Comparison of ENCODE assay signal across 25 cellular contexts in genomic region chr12:45014396-45014795, GRCh38.
"Had no signal": no experiment of that assay in that cellular context is flagged by ENCODE, and none has a peak within 500 bp of the region (broad histone marks: within the 10 kb centered on the region; RNA-seq: fewer than 3 reads in every experiment).

No MANE protein-coding gene starts in this region.

- H3K4me3 ChIP-seq: neural progenitor cell, ovary, psoas muscle, right lobe of liver, sigmoid colon, stomach, thoracic aorta, thyroid gland, tibial nerve, upper lobe of left lung, vagina had no signal

- H3K9me3 ChIP-seq: ovary, psoas muscle, right lobe of liver, sigmoid colon, stomach, thoracic aorta, thyroid gland, tibial nerve, vagina had no signal

- DNase-seq: natural killer cell; occipital lobe; ovary; posterior cingulate gyrus; psoas muscle; right cardiac atrium; right lobe of liver; sigmoid colon; small intestine; stimulated activated CD4-positive, alpha-beta T cell treated with anti-CD3 and anti-CD28 coated beads, Interleukin-15, amount 100 ng/mL, for 24 hours; stimulated activated CD4-positive, alpha-beta T cell treated with anti-CD3 and anti-CD28 coated beads, Interleukin-2, amount 100 ng/mL, for 24 hours; stimulated activated CD4-positive, alpha-beta T cell treated with anti-CD3 and anti-CD28 coated beads, Interleukin-2, amount 100 ng/mL, for 48 hours; stimulated activated CD4-positive, alpha-beta T cell treated with anti-CD3 and anti-CD28 coated beads, Interleukin-4, amount 100 ng/mL, for 24 hours; stimulated activated naive B cell treated with anti-CD40 and anti-IgM and Interleukin-4, amounts not matched to agents 10 μg/mL and 1 μg/mL and 100 μg/mL, for 72 hours; stimulated activated naive CD4-positive, alpha-beta T cell treated with Interleukin-2 at 50 U/mL for 16 hours; stomach; thyroid gland; trophoblast cell; upper lobe of left lung had no signal

- H3K4me2 ChIP-seq: neural progenitor cell had no signal

- ATAC-seq: natural killer cell; psoas muscle; right cardiac atrium; right lobe of liver; stimulated activated effector memory CD8-positive, alpha-beta T cell treated with anti-CD3 and anti-CD28 coated beads, Interleukin-12 subunit alpha, Interleukin-12 subunit beta, amount 100 ng/mL, for 72 hours; stimulated activated naive B cell treated with anti-CD40 and anti-IgM and Interleukin-4, amounts not matched to agents 10 μg/mL and 1 μg/mL and 100 μg/mL, for 72 hours had no signal

- H3K27me3 ChIP-seq: neural progenitor cell, ovary, right lobe of liver, sigmoid colon, stomach, thyroid gland, tibial nerve, upper lobe of left lung, vagina had no signal

- H3K36me3 ChIP-seq: neural progenitor cell, ovary, right lobe of liver, sigmoid colon, stomach, thoracic aorta, thyroid gland, tibial nerve, upper lobe of left lung, vagina had no signal

- H3K4me1 ChIP-seq: neural progenitor cell, parathyroid adenoma, psoas muscle, right lobe of liver, sigmoid colon, stomach, thyroid gland, tibial nerve, upper lobe of left lung, vagina had no signal

- H3K79me2 ChIP-seq: parathyroid adenoma had no signal

- H3K9ac ChIP-seq: neural progenitor cell, parathyroid adenoma had no signal

- H2AFZ ChIP-seq: neural progenitor cell, parathyroid adenoma had no signal
